ENCODE assay signal across 8 cellular contexts in genomic region chr19:10193666-10194499, GRCh38. TPM values are rescaled to one million over a fixed set of nuclear protein-coding genes. Genes with fewer than 3 reads are reported as not detected.
A peak's percentile ranks its signal among the peaks of the same experiment; 100 is the strongest.
DNase-seq lines count a peak whose midpoint lies in the region; ATAC-seq, FAIRE-seq and TF ChIP-seq lines count a peak whose summit lies in the region.

No MANE protein-coding gene starts in this region.

- TF ChIP-seq CTCF in PC-9 (conservative IDR thresholded peaks at IDR 0.05): no peak
- TF ChIP-seq CTCF in brain microvascular endothelial cell (IDR thresholded peaks at IDR 0.05; ENCODE audit: low read depth, low read length, missing control alignments): no peak
- TF ChIP-seq CTCF in kidney (IDR thresholded peaks at IDR 0.05; ENCODE audit: borderline replicate concordance, extremely low read depth, insufficient read depth): no peak

- intact Hi-C loops in PC-9 (cut with micrococcal nuclease; ENCODE audit: unreplicated experiment): loop anchor here (5.0 kb wide), 2 partner anchors 38 to 58 kb away; partner anchors contain the start of genes MRPL4 and S1PR2
- intact Hi-C loops in kidney (cut with DNase I): no loop called here

- H3K36me3 ChIP-seq in PC-9 (ENCODE audit: low read depth): peaks cover 26% of the 10 kb centered on the region
- H3K36me3 ChIP-seq in brain microvascular endothelial cell (replicated peaks): no peaks in the 10 kb centered on the region
- no peaks in the 10 kb centered on the region for H3K36me3 ChIP-seq in kidney (ENCODE audit: control insufficient read depth in 1 of 2, insufficient read depth in 2 of 2, low read length in 2 of 2)

- H3K4me1 ChIP-seq in PC-9 (replicated peaks; ENCODE audit: insufficient read depth) (peaks cover 18% of the 10 kb centered on the region), kidney (ENCODE audit: control insufficient read depth in 1 of 2, insufficient read depth in 1 of 2, low read depth in 1 of 2, low read length in 2 of 2) (peaks cover 0 to 7% of the 10 kb centered on the region in 2 donors)

- peak overlapping the region; percentile 80 for H3K4me2 ChIP-seq in PC-9

- TSS peak; percentile 52 for BruUV-seq in PC-9 (replicated peaks; lab: Mats Ljungman, UMichigan)

- no peak for FAIRE-seq in kidney (lab: Jason Lieb, UNC)

- ATAC-seq in HG02852 (IDR thresholded peaks at IDR 0.05; ENCODE audit: unreplicated experiment): peak; percentile 13

- H3K79me2 ChIP-seq in PC-9 (ENCODE audit: low read depth): peaks cover 57% of the 10 kb centered on the region

- H3K27ac ChIP-seq in PC-9 (peak overlapping the region; percentile 2; the same call in 1 of the 2 replicates), brain microvascular endothelial cell (peak overlapping the region; percentile 46), kidney (ENCODE audit: low read depth in 2 of 2, low read length in 2 of 2) (peak overlapping the region; percentile 57 to 82)

- peaks cover 39% of the 10 kb centered on the region for H3F3A ChIP-seq in PC-9 (ENCODE audit: insufficient read depth, low read depth)

- POLR2A ChIA-PET in PC-9 (lab: Charles Lee; ENCODE audit: unreplicated experiment): interaction anchor here (0.6 to 2.0 kb wide), 2 partner anchors 12 to 20 kb away, joined by 8 to 10 read pairs; no protein-coding TSS in a partner anchor

- no peaks in the 10 kb centered on the region for H3K9me2 ChIP-seq in PC-9 (ENCODE audit: insufficient read depth)

- DNase-seq in activated CD4-positive, alpha-beta T cell treated with anti-CD3 and anti-CD28 coated beads for 48 hours: peak; percentile 52
- DNase-seq in activated CD4-positive, alpha-beta T cell treated with anti-CD3 and anti-CD28 coated beads, Interleukin-2, amount 50 U/mL, for 1 hour: no peak
- peak in 1 of 2 experiments; percentile 60 for DNase-seq in PC-9
- DNase-seq in brain microvascular endothelial cell: peak; percentile 31
- DNase-seq in kidney: peak; percentile 87
- DNase-seq in stimulated activated CD8-positive, alpha-beta memory T cell treated with anti-CD3 and anti-CD28 coated beads, Interleukin-12 subunit alpha, Interleukin-12 subunit beta, amount 100 ng/mL, for 1 hour (ENCODE audit: low read depth): peak; percentile 8
- DNase-seq in activated effector memory CD4-positive, alpha-beta T cell treated with Interleukin-2 at 50 U/mL for 16 hours: no peak

- H3K9ac ChIP-seq in kidney (ENCODE audit: low read length in 2 of 2): peak overlapping the region; percentile 64 to 85

- H3K27me3 ChIP-seq in PC-9 (ENCODE audit: insufficient read depth, low read depth): no peaks in the 10 kb centered on the region
- H3K27me3 ChIP-seq in brain microvascular endothelial cell (replicated peaks): no peaks in the 10 kb centered on the region

- H4K20me1 ChIP-seq in PC-9 (ENCODE audit: insufficient read depth): peaks cover 19% of the 10 kb centered on the region

- CTCF ChIA-PET in PC-9 (lab: Charles Lee): no interaction called here

- peak overlapping the region; percentile 88 for H2AFZ ChIP-seq in PC-9

- no peaks in the 10 kb centered on the region for H3K9me3 ChIP-seq in PC-9 (ENCODE audit: insufficient read depth, low read depth)
- H3K9me3 ChIP-seq in kidney (ENCODE audit: control insufficient read depth in 1 of 2, low read length in 2 of 2): no peaks in the 10 kb centered on the region

- peak overlapping the region; percentile 87 for H3K4me3 ChIP-seq in PC-9
- peak overlapping the region; percentile 87 for H3K4me3 ChIP-seq in brain microvascular endothelial cell (ENCODE audit: low read depth, low read length)
- H3K4me3 ChIP-seq in kidney (ENCODE audit: low read length in 2 of 2): peak overlapping the region; percentile 80 to 84

- in situ Hi-C loops in brain microvascular endothelial cell (cut with HindIII; ENCODE audit: low pct_ligation_motif_present, low sequenced_read_pairs): no loop called here

RNA-seq across cellular contexts. Expression of gene DNMT1, which starts 0.9 kb away (rescaled TPM):
- total RNA-seq in PC-9 (2021) (111 and 117 TPM in 2 replicates), kidney (64.6 TPM)
- polyA plus RNA-seq in kidney (ENCODE audit: insufficient read depth, low read depth, low replicate concordance): 15.3 TPM

RNA-seq across cellular contexts. Expression of gene S1PR2, which starts 37.2 kb away (rescaled TPM):
- 6.9 and 7.3 TPM in 2 replicates for total RNA-seq in PC-9 (2021)
- 6.3 TPM for total RNA-seq in kidney
- polyA plus RNA-seq in kidney (ENCODE audit: insufficient read depth, low read depth, low replicate concordance): 1.5 TPM

RNA-seq across cellular contexts. Expression of gene MRPL4, which starts 58.1 kb away (rescaled TPM):
- total RNA-seq in PC-9 (2021) (96.4 and 98.2 TPM in 2 replicates), kidney (44.8 TPM)
- polyA plus RNA-seq in kidney (ENCODE audit: insufficient read depth, low read depth, low replicate concordance): 102 TPM

Comparison
In these comparisons a context has a peak if more than half of its experiments do, and no peak if none do; other contexts are left out.
1. DNase-seq: peak in activated CD4-positive, alpha-beta T cell treated with anti-CD3 and anti-CD28 coated beads for 48 hours (single experiment), brain microvascular endothelial cell (single experiment), kidney (single experiment) and stimulated activated CD8-positive, alpha-beta memory T cell treated with anti-CD3 and anti-CD28 coated beads, Interleukin-12 subunit alpha, Interleukin-12 subunit beta, amount 100 ng/mL, for 1 hour (single experiment); none in activated CD4-positive, alpha-beta T cell treated with anti-CD3 and anti-CD28 coated beads, Interleukin-2, amount 50 U/mL, for 1 hour (single experiment) and activated effector memory CD4-positive, alpha-beta T cell treated with Interleukin-2 at 50 U/mL for 16 hours (single experiment).
2. H3K27ac ChIP-seq: peak in every context shown above with its lines; median percentile 70 in kidney; 46 in brain microvascular endothelial cell; 2 in PC-9.
3. Peak in every context shown above with its lines, with median percentiles within 50 percentile points of each other: H3K4me3 ChIP-seq.